In the genomic region with DNA sequence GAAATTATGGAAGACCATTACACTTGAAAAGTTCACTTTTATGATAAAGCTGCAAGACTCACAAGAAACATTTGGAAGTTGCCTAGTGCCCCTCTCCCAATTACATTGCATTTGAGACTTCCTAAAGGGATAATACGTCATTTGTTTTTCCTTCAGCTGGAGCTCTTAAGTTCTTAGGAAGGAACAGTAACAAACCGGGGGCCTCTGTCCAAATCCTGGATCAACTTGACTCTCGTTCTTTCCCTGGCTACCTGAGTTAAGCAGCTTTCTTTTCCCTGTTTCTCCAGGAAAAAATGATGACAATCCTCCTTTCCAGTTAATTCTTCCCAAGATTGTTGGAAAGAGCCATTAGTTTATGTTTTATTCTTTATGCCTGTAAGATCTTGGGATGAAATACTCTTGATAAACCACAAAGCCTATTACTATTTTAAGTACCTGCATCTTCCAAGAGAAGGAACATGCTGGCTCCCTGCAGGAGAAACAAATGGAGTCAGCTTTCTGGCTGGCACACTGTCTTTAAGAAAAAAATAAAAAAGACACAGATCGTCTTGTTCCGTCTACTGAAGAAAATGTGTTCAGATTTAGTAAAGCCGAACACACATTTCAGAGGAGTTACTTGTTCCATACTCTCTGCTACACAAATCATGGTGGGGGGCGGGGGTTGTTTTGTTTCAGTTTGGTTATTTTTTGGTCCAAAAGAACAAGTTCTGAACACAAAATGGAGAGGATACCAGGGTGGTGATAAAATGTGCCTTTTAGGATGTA, we compare ENCODE assay signal across 21 cellular contexts.
DNase-seq lines count a peak whose midpoint lies in the region; ATAC-seq and TF ChIP-seq lines count a peak whose summit lies in the region.
"Had no signal": no experiment of that assay in that cellular context is flagged by ENCODE, and none has a peak within 500 bp of the region (broad histone marks: within the 10 kb centered on the region; RNA-seq: fewer than 3 reads in every experiment).

No MANE protein-coding gene starts in this region.

- no peak overlapping the region for H3K4me3 ChIP-seq in HEK293 (ENCODE audit: low read depth, low read length)
- no peak overlapping the region for H3K4me3 ChIP-seq in fibroblast of mammary gland (ENCODE audit: control insufficient read depth, low read depth, low read length)
- no peak overlapping the region for H3K4me3 ChIP-seq in parathyroid adenoma (ENCODE audit: low read depth, low read length)
- H3K4me3 ChIP-seq in lower lobe of right lung = no peak overlapping the region
- H3K4me3 ChIP-seq: SJSA1, tibial artery had no signal

- CTCF ChIA-PET in HEK293 (lab: Yijun Ruan, JAX) = interaction anchor here (0.6 to 0.8 kb wide), 2 partner anchors 18 to 125 kb away, joined by 3 read pairs; no protein-coding TSS in a partner anchor

- no peaks in the 10 kb centered on the region for H3K36me3 ChIP-seq in HEK293 (ENCODE audit: control insufficient read depth in 2 of 2, insufficient read depth in 1 of 2, low read length in 2 of 2)
- H3K36me3 ChIP-seq in parathyroid adenoma (ENCODE audit: control insufficient read depth, insufficient read depth, low read length) = no peaks in the 10 kb centered on the region
- no peaks in the 10 kb centered on the region for H3K36me3 ChIP-seq in lower lobe of right lung
- H3K36me3 ChIP-seq: SJSA1, tibial artery had no signal

- H3K27ac ChIP-seq in HEK293 (ENCODE audit: extremely low read depth, low read depth, low read length) (no peak overlapping the region), angular gyrus (ENCODE audit: low read depth, low read length) (peak overlapping the region; percentile 42), parathyroid adenoma (no peak overlapping the region), lower lobe of right lung (no peak overlapping the region)
- H3K27ac ChIP-seq: foreskin keratinocyte, SJSA1 had no signal

- H2AFZ ChIP-seq in parathyroid adenoma = peak overlapping the region; percentile 48

- DNase-seq in fibroblast of mammary gland (ENCODE audit: low read depth) (peak; percentile 27), lower lobe of right lung (no peak), DMS153 (lab: John Stamatoyannopoulos, UW) (no peak), NCI-H1694 treated with DMSO at 0.1 percent for 48 hours (lab: John Stamatoyannopoulos, UW) (no peak)
- DNase-seq: activated CD8-positive, alpha-beta memory T cell treated with anti-CD3 and anti-CD28 coated beads for 24 hours; activated gamma-delta T cell treated with Interleukin-2 at 50 U/mL for 16 hours; activated T-cell treated with anti-CD3 and anti-CD28 coated beads, Interleukin-2, amount 50 U/mL, for 1 hour; CD4-positive, alpha-beta T cell; foreskin keratinocyte; left ventricle myocardium superior; NCI-H2081 treated with DMSO at 0.1 percent for 48 hours; NCI-H446; stimulated activated CD4-positive, alpha-beta T cell treated with anti-CD3 and anti-CD28 coated beads, Interleukin-4, amount 100 ng/mL, for 4 hours; stimulated activated naive CD4-positive, alpha-beta T cell treated with Interleukin-2 at 50 U/mL for 16 hours; tibial artery had no signal

- H3K9me3 ChIP-seq in HEK293 (ENCODE audit: control insufficient read depth, insufficient read depth, low read depth, low read length) = no peaks in the 10 kb centered on the region
- no peaks in the 10 kb centered on the region for H3K9me3 ChIP-seq in parathyroid adenoma (ENCODE audit: control insufficient read depth, low read length)
- no peaks in the 10 kb centered on the region for H3K9me3 ChIP-seq in lower lobe of right lung
- H3K9me3 ChIP-seq: SJSA1, tibial artery had no signal

- H3K4me1 ChIP-seq in HEK293 (ENCODE audit: control insufficient read depth, insufficient read depth, low read length) (no peaks in the 10 kb centered on the region), parathyroid adenoma (peaks cover 5% of the 10 kb centered on the region), lower lobe of right lung (no peaks in the 10 kb centered on the region)
- H3K4me1 ChIP-seq: foreskin keratinocyte had no signal

- H3K4me2 ChIP-seq in parathyroid adenoma (ENCODE audit: low read length) = no peak overlapping the region

- no peaks in the 10 kb centered on the region for H3K79me2 ChIP-seq in parathyroid adenoma

- H3K9ac ChIP-seq in parathyroid adenoma = no peak overlapping the region

- intact Hi-C loops in lower lobe of right lung (cut with DNase I) = no loop called here

- no peaks in the 10 kb centered on the region for H3K27me3 ChIP-seq in parathyroid adenoma (ENCODE audit: control insufficient read depth, insufficient read depth, low read length)
- no peaks in the 10 kb centered on the region for H3K27me3 ChIP-seq in lower lobe of right lung (ENCODE audit: low read depth)
- H3K27me3 ChIP-seq: foreskin keratinocyte, SJSA1, tibial artery had no signal

- ATAC-seq in GM21717 (IDR thresholded peaks at IDR 0.05; ENCODE audit: unreplicated experiment) = no peak
- ATAC-seq in lower lobe of right lung = no peak
- ATAC-seq: foreskin keratinocyte, left ventricle myocardium superior, sciatic nerve had no signal

- TF ChIP-seq CTCF in HEK293 (tag by site-specific recombination; IDR thresholded peaks at IDR 0.05) = no peak
- no peak for TF ChIP-seq CTCF in fibroblast of mammary gland (conservative IDR thresholded peaks at IDR 0.05; ENCODE audit: control insufficient read depth, insufficient read depth, low read depth, low read length)
- TF ChIP-seq CTCF in parathyroid adenoma (IDR thresholded peaks at IDR 0.05) = no peak
- TF ChIP-seq CTCF in lower lobe of right lung (IDR thresholded peaks at IDR 0.05) = no peak

- POLR2A ChIA-PET in HEK293 (lab: Yijun Ruan, JAX) = no interaction called here

TF ChIP-seq in HEK293, 187 proteins besides CTCF, POLR2A, EP300 and RAD21:
- TF ChIP-seq BCL11B (tag by site-specific recombination; IDR thresholded peaks at IDR 0.05; ENCODE audit: low read depth) = no peak
- TF ChIP-seq, protein P1, sequence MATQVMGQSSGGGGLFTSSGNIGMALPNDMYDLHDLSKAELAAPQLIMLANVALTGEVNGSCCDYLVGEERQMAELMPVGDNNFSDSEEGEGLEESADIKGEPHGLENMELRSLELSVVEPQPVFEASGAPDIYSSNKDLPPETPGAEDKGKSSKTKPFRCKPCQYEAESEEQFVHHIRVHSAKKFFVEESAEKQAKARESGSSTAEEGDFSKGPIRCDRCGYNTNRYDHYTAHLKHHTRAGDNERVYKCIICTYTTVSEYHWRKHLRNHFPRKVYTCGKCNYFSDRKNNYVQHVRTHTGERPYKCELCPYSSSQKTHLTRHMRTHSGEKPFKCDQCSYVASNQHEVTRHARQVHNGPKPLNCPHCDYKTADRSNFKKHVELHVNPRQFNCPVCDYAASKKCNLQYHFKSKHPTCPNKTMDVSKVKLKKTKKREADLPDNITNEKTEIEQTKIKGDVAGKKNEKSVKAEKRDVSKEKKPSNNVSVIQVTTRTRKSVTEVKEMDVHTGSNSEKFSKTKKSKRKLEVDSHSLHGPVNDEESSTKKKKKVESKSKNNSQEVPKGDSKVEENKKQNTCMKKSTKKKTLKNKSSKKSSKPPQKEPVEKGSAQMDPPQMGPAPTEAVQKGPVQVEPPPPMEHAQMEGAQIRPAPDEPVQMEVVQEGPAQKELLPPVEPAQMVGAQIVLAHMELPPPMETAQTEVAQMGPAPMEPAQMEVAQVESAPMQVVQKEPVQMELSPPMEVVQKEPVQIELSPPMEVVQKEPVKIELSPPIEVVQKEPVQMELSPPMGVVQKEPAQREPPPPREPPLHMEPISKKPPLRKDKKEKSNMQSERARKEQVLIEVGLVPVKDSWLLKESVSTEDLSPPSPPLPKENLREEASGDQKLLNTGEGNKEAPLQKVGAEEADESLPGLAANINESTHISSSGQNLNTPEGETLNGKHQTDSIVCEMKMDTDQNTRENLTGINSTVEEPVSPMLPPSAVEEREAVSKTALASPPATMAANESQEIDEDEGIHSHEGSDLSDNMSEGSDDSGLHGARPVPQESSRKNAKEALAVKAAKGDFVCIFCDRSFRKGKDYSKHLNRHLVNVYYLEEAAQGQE (tag by site-specific recombination; IDR thresholded peaks at IDR 0.05) = peak; percentile 90
- no peak for TF ChIP-seq HOXC10 (CRISPR knock-in tag; IDR thresholded peaks at IDR 0.05)
